8 cellular contexts compared by ENCODE assay signal in genomic region chr3:178385280-178385952, GRCh38.
DNase-seq lines count a peak whose midpoint lies in the region; ATAC-seq, FAIRE-seq and TF ChIP-seq lines count a peak whose summit lies in the region.

No MANE protein-coding gene starts in this region.

- peak; percentile 62 to 69; a peak in 3 of 6 replicates for ATAC-seq in A549
- peak; percentile 59 for ATAC-seq in HG03354 (IDR thresholded peaks at IDR 0.05; ENCODE audit: poor library complexity, severe bottlenecking, unreplicated experiment)

- no peak for TF ChIP-seq POLR2A in A549 (IDR thresholded peaks at IDR 0.05; ENCODE audit: low read length)
- TF ChIP-seq POLR2A in vagina (IDR thresholded peaks at IDR 0.05): no peak

- POLR2A ChIA-PET in A549 (lab: Yijun Ruan, JAX): interaction anchor here (1.1 to 1.3 kb wide), 2 partner anchors 1025 to 1333 kb away, joined by 3 read pairs; no protein-coding TSS in a partner anchor

- WGBS in A549 (ENCODE audit: missing lambda C conversion rate): 61% methylated on average over 5 of the region's 5 CpGs
- 43% methylated on average over 5 of the region's 5 CpGs for WGBS in liver

- H3K9me3 ChIP-seq in A549 (no peaks in the 10 kb centered on the region), liver (ENCODE audit: control insufficient read depth in 4 of 4, low read length in 3 of 4) (no peaks in the 10 kb centered on the region), vagina (no peaks in the 10 kb centered on the region)

- DNase-seq in A549 (ENCODE audit: low read depth in 1 of 2, low spot score in 1 of 2) (peak in 1 of 2 experiments; percentile 5), Daoy (ENCODE audit: low read depth) (peak; percentile 27), NCI-H82 (lab: John Stamatoyannopoulos, UW) (peak; percentile 79), choroid plexus epithelial cell (ENCODE audit: low read depth) (peak; percentile 76), vagina (ENCODE audit: extremely low spot score in 2 of 2) (no peak), hepatic stellate cell (ENCODE audit: low spot score) (no peak)

- H3K27me3 ChIP-seq in liver (ENCODE audit: control insufficient read depth in 4 of 4, insufficient read depth in 4 of 4, low read length in 3 of 4): no peaks in the 10 kb centered on the region
- H3K27me3 ChIP-seq in vagina: no peaks in the 10 kb centered on the region

- H3K9ac ChIP-seq in liver (ENCODE audit: low read depth in 1 of 2, low read length in 2 of 2): no peak overlapping the region

- intact Hi-C loops in vagina (cut with DNase I): loop anchor here (10.0 kb wide), 1 partner anchor 1331 kb away; no protein-coding TSS in a partner anchor

- H3K27ac ChIP-seq in A549 (peak overlapping the region in 1 of 2 experiments; percentile 45; a peak in 1 of 6 replicates), liver (ENCODE audit: low read depth in 1 of 2, low read length in 2 of 2) (no peak overlapping the region), vagina (no peak overlapping the region)

- TF ChIP-seq EP300 in A549 (IDR thresholded peaks at IDR 0.05): no peak

- H3K36me3 ChIP-seq in liver (ENCODE audit: control insufficient read depth in 4 of 4, insufficient read depth in 3 of 4, low read depth in 1 of 4, low read length in 3 of 4) (no peaks in the 10 kb centered on the region), vagina (no peaks in the 10 kb centered on the region)

- H3K4me1 ChIP-seq in A549: peaks cover 6% of the 10 kb centered on the region
- H3K4me1 ChIP-seq in liver (ENCODE audit: control insufficient read depth in 4 of 4, insufficient read depth in 4 of 4, low read length in 3 of 4): peaks cover 5 to 14% (median 10%) of the 10 kb centered on the region in 4 donors
- H3K4me1 ChIP-seq in vagina: peaks cover 29% of the 10 kb centered on the region

- no peak overlapping the region for H3K4me2 ChIP-seq in A549

- H3K4me3 ChIP-seq in A549 (no peak overlapping the region), choroid plexus epithelial cell (ENCODE audit: low read depth, low read length) (no peak overlapping the region), liver (ENCODE audit: low read depth in 1 of 3, low read length in 3 of 3) (no peak overlapping the region), vagina (no peak overlapping the region)

- TF ChIP-seq CTCF in A549 (IDR thresholded peaks at IDR 0.05) (peak; percentile 77), choroid plexus epithelial cell (conservative IDR thresholded peaks at IDR 0.05; ENCODE audit: low read depth, low read length) (peak; percentile 82), liver (IDR thresholded peaks at IDR 0.05; ENCODE audit: low read depth, low read length, missing input control) (peak; percentile 95), vagina (IDR thresholded peaks at IDR 0.05) (peak; percentile 64 to 86 (median 65))

- TF ChIP-seq RAD21 in A549 (conservative IDR thresholded peaks at IDR 0.05 in 1 of 2, IDR thresholded peaks at IDR 0.05 in 1 of 2): peak; percentile 82 to 88
- TF ChIP-seq RAD21 in liver (IDR thresholded peaks at IDR 0.05): peak; percentile 96 to 97

- CTCF ChIA-PET in A549 (lab: Yijun Ruan, JAX): interaction anchor here (0.6 to 2.2 kb wide), 19 partner anchors 9 to 1721 kb away, joined by 3 to 11 read pairs (median 4); no protein-coding TSS in a partner anchor

- no peak for FAIRE-seq in A549 (lab: Jason Lieb, UNC)

TF ChIP-seq in A549, 52 proteins besides CTCF, POLR2A, EP300 and RAD21:
- TF ChIP-seq RFX5 (IDR thresholded peaks at IDR 0.05): no peak
- peak; percentile 71 for TF ChIP-seq SMC3 (IDR thresholded peaks at IDR 0.05)

TF ChIP-seq in liver, 16 proteins besides CTCF, POLR2A, EP300 and RAD21:
- TF ChIP-seq HNF4G (IDR thresholded peaks at IDR 0.05) (no peak), FOXA2 (IDR thresholded peaks at IDR 0.05) (no peak)
TF ChIP-seq in liver: peak in this region for 0.

Comparison
In these comparisons a context has a peak if more than half of its experiments do, and no peak if none do; other contexts are left out.
1. DNase-seq: peak in Daoy (single experiment), NCI-H82 (single experiment) and choroid plexus epithelial cell (single experiment); none in vagina (0 of 2) and hepatic stellate cell (single experiment).
2. Peak in every context shown above with its lines, with median percentiles within 50 percentile points of each other: CTCF ChIP-seq.